ENCODE assay signal across 1 cellular context in genomic region chr3:196207833-196208607, GRCh38.
TF ChIP-seq lines count a peak whose summit lies in the region.

No MANE protein-coding gene starts in this region.

TF ChIP-seq in K562, 482 proteins besides CTCF, POLR2A, EP300 and RAD21 (continued from another document):
- TF ChIP-seq ZBTB17 (CRISPR knock-in tag; IDR thresholded peaks at IDR 0.05) (no peak), ZNF263 (CRISPR knock-in tag; IDR thresholded peaks at IDR 0.05; ENCODE audit: borderline replicate concordance) (no peak), NR2C1 (IDR thresholded peaks at IDR 0.05) (no peak), NR2C1 (tag; IDR thresholded peaks at IDR 0.05) (no peak), CSDE1 (IDR thresholded peaks at IDR 0.05) (no peak), FOSL1 (tag; conservative IDR thresholded peaks at IDR 0.05) (no peak), PTTG1 (tag; IDR thresholded peaks at IDR 0.05; ENCODE audit: low read depth) (no peak), ZKSCAN8 (CRISPR knock-in tag; IDR thresholded peaks at IDR 0.05) (no peak), ARID1B (IDR thresholded peaks at IDR 0.05) (peak; percentile 50), ATF7 (IDR thresholded peaks at IDR 0.05) (no peak), TAF15 (IDR thresholded peaks at IDR 0.05; ENCODE audit: low read depth, low read length) (no peak), SP2 (IDR thresholded peaks at IDR 0.05; ENCODE audit: extremely low read depth, low read depth, low read length, poor library complexity, severe bottlenecking) (peak; percentile 1), NFYB (IDR thresholded peaks at IDR 0.05; ENCODE audit: extremely low read depth, insufficient read length) (no peak), ZBTB7A (IDR thresholded peaks at IDR 0.05; ENCODE audit: borderline replicate concordance, control insufficient read depth, low read depth, low read length) (no peak)
- TF ChIP-seq, protein P1, sequence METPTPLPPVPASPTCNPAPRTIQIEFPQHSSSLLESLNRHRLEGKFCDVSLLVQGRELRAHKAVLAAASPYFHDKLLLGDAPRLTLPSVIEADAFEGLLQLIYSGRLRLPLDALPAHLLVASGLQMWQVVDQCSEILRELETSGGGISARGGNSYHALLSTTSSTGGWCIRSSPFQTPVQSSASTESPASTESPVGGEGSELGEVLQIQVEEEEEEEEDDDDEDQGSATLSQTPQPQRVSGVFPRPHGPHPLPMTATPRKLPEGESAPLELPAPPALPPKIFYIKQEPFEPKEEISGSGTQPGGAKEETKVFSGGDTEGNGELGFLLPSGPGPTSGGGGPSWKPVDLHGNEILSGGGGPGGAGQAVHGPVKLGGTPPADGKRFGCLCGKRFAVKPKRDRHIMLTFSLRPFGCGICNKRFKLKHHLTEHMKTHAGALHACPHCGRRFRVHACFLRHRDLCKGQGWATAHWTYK (CRISPR knock-in tag; IDR thresholded peaks at IDR 0.05): no peak
- TF ChIP-seq, protein P2, sequence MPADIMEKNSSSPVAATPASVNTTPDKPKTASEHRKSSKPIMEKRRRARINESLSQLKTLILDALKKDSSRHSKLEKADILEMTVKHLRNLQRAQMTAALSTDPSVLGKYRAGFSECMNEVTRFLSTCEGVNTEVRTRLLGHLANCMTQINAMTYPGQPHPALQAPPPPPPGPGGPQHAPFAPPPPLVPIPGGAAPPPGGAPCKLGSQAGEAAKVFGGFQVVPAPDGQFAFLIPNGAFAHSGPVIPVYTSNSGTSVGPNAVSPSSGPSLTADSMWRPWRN (IDR thresholded peaks at IDR 0.05; ENCODE audit: low read depth): peak; percentile 45; the same call in 1 of the 2 replicates
- TF ChIP-seq, protein P3, sequence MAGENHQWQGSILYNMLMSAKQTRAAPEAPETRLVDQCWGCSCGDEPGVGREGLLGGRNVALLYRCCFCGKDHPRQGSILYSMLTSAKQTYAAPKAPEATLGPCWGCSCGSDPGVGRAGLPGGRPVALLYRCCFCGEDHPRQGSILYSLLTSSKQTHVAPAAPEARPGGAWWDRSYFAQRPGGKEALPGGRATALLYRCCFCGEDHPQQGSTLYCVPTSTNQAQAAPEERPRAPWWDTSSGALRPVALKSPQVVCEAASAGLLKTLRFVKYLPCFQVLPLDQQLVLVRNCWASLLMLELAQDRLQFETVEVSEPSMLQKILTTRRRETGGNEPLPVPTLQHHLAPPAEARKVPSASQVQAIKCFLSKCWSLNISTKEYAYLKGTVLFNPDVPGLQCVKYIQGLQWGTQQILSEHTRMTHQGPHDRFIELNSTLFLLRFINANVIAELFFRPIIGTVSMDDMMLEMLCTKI (IDR thresholded peaks at IDR 0.05; ENCODE audit: partially characterized antibody): no peak
- TF ChIP-seq, protein P4, sequence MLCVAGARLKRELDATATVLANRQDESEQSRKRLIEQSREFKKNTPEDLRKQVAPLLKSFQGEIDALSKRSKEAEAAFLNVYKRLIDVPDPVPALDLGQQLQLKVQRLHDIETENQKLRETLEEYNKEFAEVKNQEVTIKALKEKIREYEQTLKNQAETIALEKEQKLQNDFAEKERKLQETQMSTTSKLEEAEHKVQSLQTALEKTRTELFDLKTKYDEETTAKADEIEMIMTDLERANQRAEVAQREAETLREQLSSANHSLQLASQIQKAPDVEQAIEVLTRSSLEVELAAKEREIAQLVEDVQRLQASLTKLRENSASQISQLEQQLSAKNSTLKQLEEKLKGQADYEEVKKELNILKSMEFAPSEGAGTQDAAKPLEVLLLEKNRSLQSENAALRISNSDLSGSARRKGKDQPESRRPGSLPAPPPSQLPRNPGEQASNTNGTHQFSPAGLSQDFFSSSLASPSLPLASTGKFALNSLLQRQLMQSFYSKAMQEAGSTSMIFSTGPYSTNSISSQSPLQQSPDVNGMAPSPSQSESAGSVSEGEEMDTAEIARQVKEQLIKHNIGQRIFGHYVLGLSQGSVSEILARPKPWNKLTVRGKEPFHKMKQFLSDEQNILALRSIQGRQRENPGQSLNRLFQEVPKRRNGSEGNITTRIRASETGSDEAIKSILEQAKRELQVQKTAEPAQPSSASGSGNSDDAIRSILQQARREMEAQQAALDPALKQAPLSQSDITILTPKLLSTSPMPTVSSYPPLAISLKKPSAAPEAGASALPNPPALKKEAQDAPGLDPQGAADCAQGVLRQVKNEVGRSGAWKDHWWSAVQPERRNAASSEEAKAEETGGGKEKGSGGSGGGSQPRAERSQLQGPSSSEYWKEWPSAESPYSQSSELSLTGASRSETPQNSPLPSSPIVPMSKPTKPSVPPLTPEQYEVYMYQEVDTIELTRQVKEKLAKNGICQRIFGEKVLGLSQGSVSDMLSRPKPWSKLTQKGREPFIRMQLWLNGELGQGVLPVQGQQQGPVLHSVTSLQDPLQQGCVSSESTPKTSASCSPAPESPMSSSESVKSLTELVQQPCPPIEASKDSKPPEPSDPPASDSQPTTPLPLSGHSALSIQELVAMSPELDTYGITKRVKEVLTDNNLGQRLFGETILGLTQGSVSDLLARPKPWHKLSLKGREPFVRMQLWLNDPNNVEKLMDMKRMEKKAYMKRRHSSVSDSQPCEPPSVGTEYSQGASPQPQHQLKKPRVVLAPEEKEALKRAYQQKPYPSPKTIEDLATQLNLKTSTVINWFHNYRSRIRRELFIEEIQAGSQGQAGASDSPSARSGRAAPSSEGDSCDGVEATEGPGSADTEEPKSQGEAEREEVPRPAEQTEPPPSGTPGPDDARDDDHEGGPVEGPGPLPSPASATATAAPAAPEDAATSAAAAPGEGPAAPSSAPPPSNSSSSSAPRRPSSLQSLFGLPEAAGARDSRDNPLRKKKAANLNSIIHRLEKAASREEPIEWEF (CRISPR knock-in tag; IDR thresholded peaks at IDR 0.05): no peak
